8 cellular contexts compared by ENCODE assay signal in genomic region chr2:23624378-23624777, GRCh38.
DNase-seq lines count a peak whose midpoint lies in the region; TF ChIP-seq lines count a peak whose summit lies in the region.

No MANE protein-coding gene starts in this region.

- DNase-seq in activated CD8-positive, alpha-beta memory T cell treated with anti-CD3 and anti-CD28 coated beads for 24 hours: peak; percentile 60
- no peak for DNase-seq in activated CD8-positive, alpha-beta memory T cell treated with anti-CD3 and anti-CD28 coated beads, Interleukin-2, amount 50 U/mL, for 4 hours
- DNase-seq in NCI-H1694 treated with DMSO at 0.1 percent for 48 hours (lab: John Stamatoyannopoulos, UW): peak; percentile 20
- peak; percentile 45 to 72 for DNase-seq in erythroblast (lab: John Stamatoyannopoulos, UW)
- peak; percentile 10 for DNase-seq in stimulated activated CD4-positive, alpha-beta T cell treated with anti-CD3 and anti-CD28 coated beads, Interleukin-4, amount 100 ng/mL, for 24 hours
- no peak for DNase-seq in T-helper 2 cell
- DNase-seq in GOT3 (lab: John Stamatoyannopoulos, UW): no peak
- no peak for DNase-seq in DMS114 treated with DMSO at 0.1 percent for 48 hours (lab: John Stamatoyannopoulos, UW; ENCODE audit: unreplicated experiment)

- no peak for TF ChIP-seq POLR2A in erythroblast (IDR thresholded peaks at IDR 0.05; ENCODE audit: low read length)

Comparison
In these comparisons a context has a peak if more than half of its experiments do, and no peak if none do; other contexts are left out.
1. DNase-seq: peak in activated CD8-positive, alpha-beta memory T cell treated with anti-CD3 and anti-CD28 coated beads for 24 hours (single experiment), NCI-H1694 treated with DMSO at 0.1 percent for 48 hours (single experiment), erythroblast (2 of 2) and stimulated activated CD4-positive, alpha-beta T cell treated with anti-CD3 and anti-CD28 coated beads, Interleukin-4, amount 100 ng/mL, for 24 hours (single experiment); none in activated CD8-positive, alpha-beta memory T cell treated with anti-CD3 and anti-CD28 coated beads, Interleukin-2, amount 50 U/mL, for 4 hours (single experiment), T-helper 2 cell (0 of 5), GOT3 (single experiment) and DMS114 treated with DMSO at 0.1 percent for 48 hours (single experiment).